In the genomic region with DNA sequence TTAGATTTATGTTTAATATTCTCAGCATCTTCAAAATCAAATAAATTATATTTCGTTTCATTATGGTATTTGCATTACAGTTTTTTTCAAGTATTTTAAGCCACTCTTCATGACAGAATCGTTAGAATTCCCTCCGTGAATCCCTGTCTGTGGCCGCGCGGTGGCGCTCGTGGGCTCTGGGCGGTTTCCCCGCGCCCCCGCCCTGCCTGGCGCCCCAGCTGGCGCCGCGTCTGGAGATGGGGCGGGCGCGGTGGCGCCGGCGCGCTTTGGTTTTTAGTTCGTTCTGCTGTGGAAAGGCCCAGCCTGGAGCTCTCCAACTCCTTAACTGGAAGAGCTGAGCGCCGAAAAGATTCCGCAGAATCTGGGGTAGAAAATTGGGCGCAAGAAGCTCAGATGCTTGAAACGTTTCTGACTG, we compare ENCODE assay signal across 8 cellular contexts. TPM values are rescaled to one million over a fixed set of nuclear protein-coding genes. Genes with fewer than 3 reads are reported as not detected.
DNase-seq lines count a peak whose midpoint lies in the region; ATAC-seq, FAIRE-seq and TF ChIP-seq lines count a peak whose summit lies in the region.

No MANE protein-coding gene starts in this region.

- no peak for TF ChIP-seq POLR2A in thyroid gland (IDR thresholded peaks at IDR 0.05)

- peak overlapping the region in 1 of 3 donors; percentile 12 for H3K27ac ChIP-seq in thyroid gland

- no peaks in the 10 kb centered on the region for H3K27me3 ChIP-seq in thyroid gland

- H3K4me1 ChIP-seq in thyroid gland: no peaks in the 10 kb centered on the region

- ATAC-seq in GM18520 (IDR thresholded peaks at IDR 0.05; ENCODE audit: unreplicated experiment): no peak

- peaks cover 13 to 14% of the 10 kb centered on the region in 2 donors for H3K36me3 ChIP-seq in thyroid gland

- TF ChIP-seq CTCF in WI38 (IDR thresholded peaks at IDR 0.05; ENCODE audit: low read depth, low read length): peak; percentile 74
- peak; percentile 21 to 83 (median 54) for TF ChIP-seq CTCF in thyroid gland (IDR thresholded peaks at IDR 0.05)

- intact Hi-C loops in thyroid gland (cut with DNase I): no loop called here

- peak; percentile 34 to 54 for DNase-seq in activated CD4-positive, alpha-beta T cell treated with anti-CD3 and anti-CD28 coated beads for 4 hours
- no peak for DNase-seq in activated CD4-positive, alpha-beta T cell treated with anti-CD3 and anti-CD28 coated beads for 1 hour
- DNase-seq in effector CD8-positive, alpha-beta T cell (lab: John Stamatoyannopoulos, UW): peak; percentile 43
- DNase-seq in medulla oblongata (ENCODE audit: extremely low spot score) (peak; percentile 70), thyroid gland (peak; percentile 67 to 68), RCC 7860 (ENCODE audit: low spot score) (no peak)

- no peak for FAIRE-seq in RCC 7860 (lab: Jason Lieb, UNC)

- H3K4me3 ChIP-seq in WI38 (ENCODE audit: low read depth, low read length): 0 out of 2 replicates have a peak overlapping the region, but pooled peaks have one; percentile 20
- H3K4me3 ChIP-seq in thyroid gland (replicated peaks in 1 of 3): no peak overlapping the region

- 14 to 24% methylated on average over 29 of the region's 29 CpGs for WGBS in thyroid gland, 2 donors

- H3K9me3 ChIP-seq in thyroid gland: no peaks in the 10 kb centered on the region

RNA-seq across cellular contexts. Expression of a gene that starts 25.7 kb away (rescaled TPM):
- total RNA-seq in thyroid gland: 100 to 1,000 TPM in 2 of 4 donors, 10 to 100 TPM in 2; 94.6 to 112 (median 99.4) TPM

RNA-seq across cellular contexts. Expression of a gene that starts 56.3 kb away (rescaled TPM):
- total RNA-seq in thyroid gland: 1 to 10 TPM in 1 of 4 donors, under 1 TPM in 1, not detected in 2; 0.89 to 4.9 TPM

Comparison
In these comparisons a context has a peak if more than half of its experiments do, and no peak if none do; other contexts are left out.
1. DNase-seq: peak in activated CD4-positive, alpha-beta T cell treated with anti-CD3 and anti-CD28 coated beads for 4 hours (2 of 2), effector CD8-positive, alpha-beta T cell (single experiment), medulla oblongata (single experiment) and thyroid gland (2 of 2); none in activated CD4-positive, alpha-beta T cell treated with anti-CD3 and anti-CD28 coated beads for 1 hour (single experiment) and RCC 7860 (single experiment).